14 cellular contexts compared by ENCODE assay signal in the genomic region with DNA sequence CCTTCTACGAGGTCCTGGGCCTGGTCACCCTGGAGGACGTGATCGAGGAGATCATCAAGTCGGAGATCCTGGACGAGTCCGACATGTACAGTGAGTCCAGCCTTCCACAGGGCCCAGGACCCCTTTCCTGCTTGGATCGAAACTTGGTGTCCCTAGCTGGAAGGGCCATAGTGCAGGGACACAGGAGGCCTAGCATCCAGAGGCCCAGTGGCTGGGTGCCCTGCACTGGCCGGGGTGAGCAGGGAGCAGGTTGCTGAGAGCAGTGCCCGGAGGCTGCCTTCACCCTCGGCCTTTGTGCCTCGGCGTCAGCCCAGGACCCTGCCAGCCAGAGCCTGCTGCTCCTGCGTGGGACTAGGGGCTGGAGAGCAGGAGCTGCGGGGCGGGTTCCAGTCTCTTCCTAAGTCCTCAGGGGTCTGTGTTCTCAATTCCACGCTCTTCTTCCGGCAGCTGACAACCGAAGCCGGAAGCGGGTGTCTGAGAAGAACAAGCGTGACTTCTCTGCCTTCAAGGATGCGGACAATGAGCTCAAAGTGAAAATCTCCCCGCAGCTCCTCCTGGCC. TPM values are rescaled to one million over a fixed set of nuclear protein-coding genes. Genes with fewer than 3 reads are reported as not detected.
A peak's percentile ranks its signal among the peaks of the same experiment; 100 is the strongest.
DNase-seq lines count a peak whose midpoint lies in the region; ATAC-seq and TF ChIP-seq lines count a peak whose summit lies in the region.
"Had no signal": no experiment of that assay in that cellular context is flagged by ENCODE, and none has a peak within 500 bp of the region (broad histone marks: within the 10 kb centered on the region; RNA-seq: fewer than 3 reads in every experiment).

No MANE protein-coding gene starts in this region.

- H3F3A ChIP-seq in PC-9 (ENCODE audit: insufficient read depth, low read depth) = peaks cover 5% of the 10 kb centered on the region; the same call in 1 of the 2 replicates

- DNase-seq in H9 (no peak), left lung (peak; percentile 25 to 67), neuronal stem cell (ENCODE audit: low spot score) (no peak), aorta (peak; percentile 37 to 66), Kasumi-1 (lab: John Stamatoyannopoulos, UW) (no peak), PC-9 (no peak), OCI-M2 (lab: John Stamatoyannopoulos, UW; ENCODE audit: unreplicated experiment) (no peak)
- DNase-seq: Calu3; CD8-positive, alpha-beta T cell; DMS79 treated with DMSO at 0.1 percent for 48 hours; GF-D8; HCEC 1CT had no signal

- H3K36me3 Mint-ChIP-seq in H9 (ENCODE audit: insufficient read depth in 1 of 3, low read depth in 3 of 3) = peaks cover 0 to 10% (median 4%) of the 10 kb centered on the region in 3 experiments; a peak in 3 of 7 replicates

- H3K79me1 ChIP-seq in H9 (ENCODE audit: insufficient read depth, low read depth, low read length, poor library complexity, severe bottlenecking) (no peaks in the 10 kb centered on the region), neuronal stem cell (ENCODE audit: low read depth, low read length) (peaks cover 6% of the 10 kb centered on the region)

- no CpG with 5 or more reads among the region's 23 CpGs for WGBS in H9 (ENCODE audit: extremely low coverage, insufficient read length, low lambda C conversion rate)
- WGBS in neuronal stem cell (ENCODE audit: extremely low coverage in 2 of 2, insufficient read length in 2 of 2, insufficient replicate concordance in 1 of 2), 2 donors = no CpG with 5 or more reads among the region's 23 CpGs
- 94 to 95% methylated on average over 23 of the region's 23 CpGs for WGBS in aorta, 2 donors

- CTCF ChIA-PET in PC-9 (lab: Charles Lee) = interaction anchor here (0.5 kb wide), 1 partner anchor 11 kb away, joined by 4 read pairs; no protein-coding TSS in a partner anchor

- H3K27ac Mint-ChIP-seq in H9 = peak overlapping the region in 2 of 3 experiments; percentile 75 to 79; a peak in 2 of 7 replicates
- H3K27ac Mint-ChIP-seq: CD8-positive, alpha-beta T cell had no signal

- no peak overlapping the region for H3K4me3 ChIP-seq in left lung
- no peak overlapping the region for H3K4me3 ChIP-seq in neuronal stem cell (ENCODE audit: low read length in 2 of 2)
- no peak overlapping the region for H3K4me3 ChIP-seq in aorta (ENCODE audit: low read length in 2 of 2)
- no peak overlapping the region for H3K4me3 ChIP-seq in PC-9
- H3K4me3 ChIP-seq: BLaER1 treated with 17β-estradiol and CSF1 and Interleukin-3, amounts not matched to agents 10 nM and 100 nM had no signal

- H3T11ph ChIP-seq in H9 (ENCODE audit: low read length) = no peak overlapping the region

- H3K79me2 ChIP-seq in H9 (ENCODE audit: insufficient read depth, low read length) = no peaks in the 10 kb centered on the region
- 0 out of 2 replicates have a peak, but pooled peaks cover 5% of the 10 kb centered on the region for H3K79me2 ChIP-seq in PC-9 (ENCODE audit: low read depth)

- H2BK12ac ChIP-seq in H9 (ENCODE audit: insufficient read length, low read depth, low read length) (no peak overlapping the region), neuronal stem cell (ENCODE audit: low read length) (no peak overlapping the region)

- H2BK20ac ChIP-seq in H9 (ENCODE audit: low read depth, low read length, poor library complexity, severe bottlenecking) = no peak overlapping the region

- H3K4me2 ChIP-seq in H9 (ENCODE audit: insufficient read depth, insufficient read length, low read length) (no peak overlapping the region), neuronal stem cell (ENCODE audit: insufficient read depth, low read length, poor library complexity, severe bottlenecking) (no peak overlapping the region), PC-9 (no peak overlapping the region)
- H3K4me2 ChIP-seq: BLaER1 treated with 17β-estradiol and CSF1 and Interleukin-3, amounts not matched to agents 10 nM and 100 nM had no signal

- no TSS peak for BruUV-seq in PC-9 (replicated peaks; lab: Mats Ljungman, UMichigan)

- POLR2A ChIA-PET in PC-9 (lab: Charles Lee; ENCODE audit: unreplicated experiment) = no interaction called here

- H3K9ac ChIP-seq in H9 (ENCODE audit: extremely low read depth, insufficient read length, low read length) (no peak overlapping the region), neuronal stem cell (ENCODE audit: low read depth, low read length, poor library complexity) (peak overlapping the region; percentile 60)
- H3K9ac ChIP-seq: BLaER1 treated with 17β-estradiol and CSF1 and Interleukin-3, amounts not matched to agents 10 nM and 100 nM had no signal

- H2AFZ ChIP-seq in H9 (ENCODE audit: low read length) (no peak overlapping the region), neuronal stem cell (ENCODE audit: low read length) (no peak overlapping the region), PC-9 (no peak overlapping the region)

- H3K23ac ChIP-seq in H9 (ENCODE audit: insufficient read length, low read depth, low read length) (no peak overlapping the region), neuronal stem cell (ENCODE audit: low read depth, low read length, poor library complexity) (peak overlapping the region; percentile 89)

- no peak overlapping the region for H4K8ac ChIP-seq in H9 (replicated peaks; ENCODE audit: insufficient read length, low read depth, low read length)
- H4K8ac ChIP-seq in neuronal stem cell (ENCODE audit: low read depth, low read length) = no peak overlapping the region

- H3K14ac ChIP-seq in H9 (ENCODE audit: insufficient read depth, low read length) (no peak overlapping the region; the same call in 1 of the 2 replicates), neuronal stem cell (ENCODE audit: low read length) (peak overlapping the region; percentile 71)

- no peaks in the 10 kb centered on the region for H3K9me2 ChIP-seq in PC-9 (ENCODE audit: insufficient read depth)

- H4K91ac ChIP-seq in H9 (ENCODE audit: insufficient read length, low read depth, low read length) = no peak overlapping the region
- H4K91ac ChIP-seq in neuronal stem cell (ENCODE audit: low read depth, low read length, poor library complexity) = no peak overlapping the region

- H3K18ac ChIP-seq in H9 (ENCODE audit: insufficient read length, low read depth, low read length) (no peak overlapping the region), neuronal stem cell (ENCODE audit: low read length) (no peak overlapping the region)

- ATAC-seq in left lung = no peak
- ATAC-seq in aorta (ENCODE audit: low FRiP score) = no peak
- ATAC-seq: CD8-positive, alpha-beta T cell had no signal

- intact Hi-C loops in left lung (cut with DNase I) = no loop called here
- intact Hi-C loops in aorta (cut with DNase I) = loop anchor here in 1 of 2 donors (10.0 kb wide), 1 partner anchor 52 kb away; a partner anchor contains a TSS
- intact Hi-C loops in PC-9 (cut with micrococcal nuclease; ENCODE audit: unreplicated experiment) = no loop called here

- H2BK15ac ChIP-seq in H9 (ENCODE audit: low read depth, low read length) (no peak overlapping the region), neuronal stem cell (ENCODE audit: low read length) (no peak overlapping the region)

- H3K36me3 ChIP-seq in left lung = peaks cover 0 to 30% of the 10 kb centered on the region in 2 donors
- H3K36me3 ChIP-seq in neuronal stem cell (replicated peaks in 1 of 2; ENCODE audit: control insufficient read depth in 2 of 2, insufficient read depth in 2 of 2, low read length in 2 of 2) = peaks cover 9 to 21% of the 10 kb centered on the region in 2 donors
- H3K36me3 ChIP-seq in aorta (ENCODE audit: control insufficient read depth in 1 of 2, insufficient read depth in 2 of 2, low read length in 1 of 2) = peaks cover 0 to 6% of the 10 kb centered on the region in 2 donors
- no peaks in the 10 kb centered on the region for H3K36me3 ChIP-seq in PC-9 (ENCODE audit: low read depth)

- H2BK5ac ChIP-seq in H9 (ENCODE audit: insufficient read length, low read length) = no peak overlapping the region
- peak overlapping the region; percentile 75 for H2BK5ac ChIP-seq in neuronal stem cell (ENCODE audit: low read length)

- no peak overlapping the region for H3K56ac ChIP-seq in H9 (ENCODE audit: insufficient read length, low read depth, low read length)

- H4K20me1 ChIP-seq in H9 (ENCODE audit: control insufficient read depth, insufficient read depth, insufficient read length) (no peaks in the 10 kb centered on the region), PC-9 (ENCODE audit: insufficient read depth) (no peaks in the 10 kb centered on the region)

- H3K27me3 ChIP-seq in H9 (ENCODE audit: insufficient read depth, low read length) = no peaks in the 10 kb centered on the region
- H3K27me3 ChIP-seq in left lung = no peaks in the 10 kb centered on the region
- no peaks in the 10 kb centered on the region for H3K27me3 ChIP-seq in neuronal stem cell (ENCODE audit: control insufficient read depth in 3 of 3, insufficient read depth in 3 of 3, low read depth in 1 of 3, low read length in 3 of 3)
- H3K27me3 ChIP-seq in aorta (ENCODE audit: control insufficient read depth in 1 of 2, insufficient read depth in 2 of 2, low read length in 1 of 2) = no peaks in the 10 kb centered on the region
- no peaks in the 10 kb centered on the region for H3K27me3 ChIP-seq in PC-9 (ENCODE audit: insufficient read depth, low read depth)
- H3K27me3 ChIP-seq: BLaER1 treated with 17β-estradiol and CSF1 and Interleukin-3, amounts not matched to agents 10 nM and 100 nM had no signal

- H3K4ac ChIP-seq in H9 (ENCODE audit: low read depth, low read length) = no peak overlapping the region
- H3K4ac ChIP-seq in neuronal stem cell (ENCODE audit: low read length) = no peak overlapping the region

- H3K9me3 ChIP-seq in H9 (ENCODE audit: control insufficient read depth, low read depth, low read length) = no peaks in the 10 kb centered on the region
- H3K9me3 ChIP-seq in left lung = no peaks in the 10 kb centered on the region
- peaks cover 0 to 6% of the 10 kb centered on the region in 2 donors for H3K9me3 ChIP-seq in neuronal stem cell (replicated peaks in 1 of 2; ENCODE audit: control insufficient read depth in 2 of 2, insufficient read depth in 1 of 2, low read depth in 1 of 2, low read length in 2 of 2)
- no peaks in the 10 kb centered on the region for H3K9me3 ChIP-seq in aorta (ENCODE audit: control insufficient read depth, low read length)
- no peaks in the 10 kb centered on the region for H3K9me3 ChIP-seq in PC-9 (ENCODE audit: insufficient read depth, low read depth)
- H3K9me3 ChIP-seq: BLaER1 treated with 17β-estradiol and CSF1 and Interleukin-3, amounts not matched to agents 10 nM and 100 nM had no signal

- no peaks in the 10 kb centered on the region for H3K4me1 ChIP-seq in H9 (ENCODE audit: insufficient read depth, low read length)
- peaks cover 0 to 8% of the 10 kb centered on the region in 2 donors for H3K4me1 ChIP-seq in left lung
- peaks cover 0 to 3% of the 10 kb centered on the region in 2 donors for H3K4me1 ChIP-seq in neuronal stem cell (ENCODE audit: control insufficient read depth in 2 of 2, insufficient read depth in 1 of 2, low read depth in 1 of 2, low read length in 2 of 2)
- H3K4me1 ChIP-seq in aorta (ENCODE audit: control insufficient read depth in 1 of 2, insufficient read depth in 2 of 2, low read length in 2 of 2) = no peaks in the 10 kb centered on the region
- no peaks in the 10 kb centered on the region for H3K4me1 ChIP-seq in PC-9 (replicated peaks; ENCODE audit: insufficient read depth)

- H4K5ac ChIP-seq in H9 (ENCODE audit: insufficient read length, low read depth, low read length) = no peak overlapping the region

- no peaks in the 10 kb centered on the region for H3K27me3 Mint-ChIP-seq in H9 (ENCODE audit: low read depth)
- H3K27me3 Mint-ChIP-seq: B cell had no signal

- H3K4me3 Mint-ChIP-seq in H9 = no peak overlapping the region
- H3K4me3 Mint-ChIP-seq: B cell; CD8-positive, alpha-beta T cell had no signal

- H3K9me3 Mint-ChIP-seq in H9 = no peaks in the 10 kb centered on the region
- H3K9me3 Mint-ChIP-seq: CD8-positive, alpha-beta T cell had no signal

- peaks cover 4 to 5% of the 10 kb centered on the region in 2 experiments; a peak in 3 of 4 replicates for H3K4me1 Mint-ChIP-seq in H9

- H2AK5ac ChIP-seq in H9 (ENCODE audit: insufficient read length, low read length) = no peak overlapping the region
- H2AK5ac ChIP-seq in neuronal stem cell (ENCODE audit: low read depth, low read length) = no peak overlapping the region

- no peak overlapping the region for H2BK120ac ChIP-seq in H9 (ENCODE audit: low read depth, low read length, poor library complexity, severe bottlenecking)
- no peak overlapping the region for H2BK120ac ChIP-seq in neuronal stem cell (ENCODE audit: low read depth, low read length)

- TF ChIP-seq CTCF in H9 (conservative IDR thresholded peaks at IDR 0.05) (no peak), left lung (IDR thresholded peaks at IDR 0.05) (no peak), PC-9 (conservative IDR thresholded peaks at IDR 0.05) (no peak)

- no peak overlapping the region for H3K27ac ChIP-seq in H9 (ENCODE audit: insufficient read length, low read depth, low read length)
- H3K27ac ChIP-seq in left lung = no peak overlapping the region
- H3K27ac ChIP-seq in neuronal stem cell (replicated peaks; ENCODE audit: low read length) = no peak overlapping the region
- no peak overlapping the region for H3K27ac ChIP-seq in aorta (ENCODE audit: low read depth in 1 of 2, low read length in 2 of 2)
- no peak overlapping the region for H3K27ac ChIP-seq in PC-9
- H3K27ac ChIP-seq: BLaER1 treated with 17β-estradiol and CSF1 and Interleukin-3, amounts not matched to agents 10 nM and 100 nM had no signal

- no peaks in the 10 kb centered on the region for H3K23me2 ChIP-seq in H9 (ENCODE audit: insufficient read length, low read depth, low read length, poor library complexity, severe bottlenecking)

RNA-seq across cellular contexts. Expression of a gene that starts 18.9 kb away (rescaled TPM):
- total RNA-seq in H9 (2021) (22.8 and 25.0 TPM in 2 replicates), left lung (10 to 100 TPM; 24.8 to 29.0 TPM), aorta (10 to 100 TPM; 11.1 to 16.8 TPM), PC-9 (2021) (28.7 and 28.8 TPM in 2 replicates)
- 13.3 TPM for polyA plus RNA-seq in neuronal stem cell (2013, experiment 1 of 2)
- 13.5 TPM for polyA plus RNA-seq in neuronal stem cell (2013, experiment 2 of 2)
- 10 to 100 TPM in 1 of 2 donors, 1 to 10 TPM in 1; 2.9 to 10.2 TPM for polyA plus RNA-seq in aorta

RNA-seq across cellular contexts. Expression of a gene that starts 36.4 kb away (rescaled TPM):
- total RNA-seq in H9 (2021) (8.5 and 8.9 TPM in 2 replicates), left lung (10 to 100 TPM; 14.4 to 22.8 TPM), aorta (1 to 10 TPM; 7.8 to 8.1 TPM), PC-9 (2021) (28.2 and 31.4 TPM in 2 replicates)
- polyA plus RNA-seq in neuronal stem cell (2013, experiment 1 of 2) = 20.5 TPM
- polyA plus RNA-seq in neuronal stem cell (2013, experiment 2 of 2) = 22.0 TPM
- polyA plus RNA-seq in aorta = 1 to 10 TPM; 2.3 to 4.2 TPM

RNA-seq across cellular contexts. Expression of a gene that starts 46.7 kb away (rescaled TPM):
- 2.3 and 2.4 TPM in 2 replicates for total RNA-seq in H9 (2021)
- 1 to 10 TPM; 3.0 to 3.3 TPM for total RNA-seq in left lung
- 2.3 TPM for polyA plus RNA-seq in neuronal stem cell (2013, experiment 1 of 2)
- 1.9 TPM for polyA plus RNA-seq in neuronal stem cell (2013, experiment 2 of 2)
- total RNA-seq in aorta = 1 to 10 TPM; 4.6 to 5.4 TPM
- 1 to 10 TPM in 1 of 2 donors, not detected in 1; 5.3 TPM for polyA plus RNA-seq in aorta
- total RNA-seq in PC-9 (2021) = 6.0 and 8.9 TPM in 2 replicates

RNA-seq across cellular contexts. Expression of a gene that starts 57.3 kb away (rescaled TPM):
- total RNA-seq in H9 (2021) (17.6 and 18.8 TPM in 2 replicates), left lung (10 to 100 TPM; 18.4 to 23.2 TPM), aorta (10 to 100 TPM; 11.3 to 15.7 TPM), PC-9 (2021) (13.2 and 15.6 TPM in 2 replicates)
- 17.6 TPM for polyA plus RNA-seq in neuronal stem cell (2013, experiment 1 of 2)
- polyA plus RNA-seq in neuronal stem cell (2013, experiment 2 of 2) = 18.5 TPM
- polyA plus RNA-seq in aorta = 10 to 100 TPM in 1 of 2 donors, 1 to 10 TPM in 1; 5.1 to 12.9 TPM

Comparison
In these comparisons a context has a peak if more than half of its experiments do, and no peak if none do; other contexts are left out.
1. DNase-seq: peak in left lung (2 of 2) and aorta (2 of 2); none in H9 (single experiment), neuronal stem cell (single experiment), Kasumi-1 (0 of 2), PC-9 (0 of 2) and OCI-M2 (single experiment).